ENCODE assay signal across 8 cellular contexts in the genomic region with DNA sequence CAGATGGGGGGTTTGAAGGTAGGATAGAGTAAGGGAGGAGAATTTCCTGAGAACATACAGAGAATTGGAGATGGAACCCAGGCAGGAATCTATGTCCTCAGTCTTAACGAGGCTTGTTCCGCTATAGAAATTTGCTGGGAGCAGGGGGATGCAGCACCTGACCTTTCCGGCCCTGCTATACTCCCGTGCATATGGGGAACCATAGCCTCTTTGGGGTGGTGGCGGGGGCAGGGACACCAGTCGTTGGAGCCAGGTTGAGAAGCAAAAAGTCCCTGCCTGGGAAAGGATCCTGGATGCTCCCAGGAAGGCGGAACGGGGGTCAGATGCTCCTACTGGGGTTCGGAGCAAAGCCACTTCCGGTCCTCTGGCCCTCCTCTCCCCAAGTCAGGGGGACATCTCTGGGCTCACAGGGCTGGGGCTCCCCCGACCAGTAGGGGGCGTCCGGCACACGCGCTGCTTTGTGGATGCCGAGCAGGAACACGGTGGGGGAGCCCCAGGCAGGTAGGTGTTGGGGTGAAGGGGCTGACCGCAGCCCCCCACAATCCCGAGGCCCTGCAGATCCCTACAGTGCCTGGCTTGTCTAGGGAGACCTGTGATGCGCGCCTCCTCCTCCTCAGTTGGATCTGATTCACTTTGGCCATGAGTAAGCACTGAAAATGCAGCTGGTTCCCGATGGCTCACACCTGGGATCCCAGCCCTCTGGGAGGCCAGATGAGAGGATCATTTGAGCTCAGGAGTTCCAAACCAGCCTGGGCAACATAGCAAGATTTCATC. TPM values are rescaled to one million over a fixed set of nuclear protein-coding genes. Genes with fewer than 3 reads are reported as not detected.
DNase-seq lines count a peak whose midpoint lies in the region; ATAC-seq and TF ChIP-seq lines count a peak whose summit lies in the region.

No MANE protein-coding gene starts in this region.

- H3K4me3 Mint-ChIP-seq in progenitor cell of endocrine pancreas (ENCODE audit: low read depth), result no peak overlapping the region

- H3K27me3 Mint-ChIP-seq in progenitor cell of endocrine pancreas, result peaks cover 10% of the 10 kb centered on the region

- POLR2A ChIA-PET in RWPE1 (lab: Yijun Ruan, JAX; ENCODE audit: low non-redundant PET), result no interaction called here

- no peaks in the 10 kb centered on the region for H3K9me3 Mint-ChIP-seq in progenitor cell of endocrine pancreas (ENCODE audit: low read depth)

- TF ChIP-seq CTCF in RWPE1 (conservative IDR thresholded peaks at IDR 0.05; ENCODE audit: low read depth) (peak; percentile 95), progenitor cell of endocrine pancreas (IDR thresholded peaks at IDR 0.05; ENCODE audit: unreplicated experiment) (peak; percentile 95)

- CTCF ChIA-PET in RWPE1 (lab: Yijun Ruan, JAX), result interaction anchor here (0.6 to 1.2 kb wide), 14 partner anchors 9 to 130 kb away, joined by 3 to 7 read pairs (median 4); no protein-coding TSS in a partner anchor

- no peaks in the 10 kb centered on the region for H3K36me3 Mint-ChIP-seq in progenitor cell of endocrine pancreas (ENCODE audit: insufficient read depth)

- peaks cover 4% of the 10 kb centered on the region for H3K4me1 Mint-ChIP-seq in progenitor cell of endocrine pancreas (ENCODE audit: low read depth)

- peak overlapping the region; percentile 99 for H3K27ac ChIP-seq in RWPE1

- no peak overlapping the region for H3K27ac Mint-ChIP-seq in progenitor cell of endocrine pancreas

- peak; percentile 51 to 66 for DNase-seq in NCI-H524 (lab: John Stamatoyannopoulos, UW)
- no peak for DNase-seq in NCI-H524 treated with DMSO at 0.1 percent for 48 hours (lab: John Stamatoyannopoulos, UW)
- peak; percentile 70 for DNase-seq in RWPE1 (ENCODE audit: low spot score)
- DNase-seq in activated gamma-delta T cell (lab: John Stamatoyannopoulos, UW), result peak; percentile 55
- DNase-seq in globus pallidus (ENCODE audit: low spot score), result peak; percentile 42
- DNase-seq in progenitor cell of endocrine pancreas (ENCODE audit: low spot score, unreplicated experiment), result peak; percentile 74
- DNase-seq in ureter (ENCODE audit: low spot score), result peak; percentile 74

- peak; percentile 56 for ATAC-seq in HG03159 (IDR thresholded peaks at IDR 0.05; ENCODE audit: unreplicated experiment)

RNA-seq across cellular contexts. Expression of a gene that starts 15.5 kb away (rescaled TPM):
- total RNA-seq in progenitor cell of endocrine pancreas (22.9 and 29.0 TPM in 2 replicates), ureter (18.1 TPM)

RNA-seq across cellular contexts. Expression of a gene that starts 27.5 kb away (rescaled TPM):
- total RNA-seq in progenitor cell of endocrine pancreas (22.2 and 23.2 TPM in 2 replicates), ureter (11.7 TPM)

RNA-seq across cellular contexts. Expression of a gene that starts 46.5 kb away (rescaled TPM):
- total RNA-seq in progenitor cell of endocrine pancreas (0.09 TPM in 1 of 2 replicates, not detected in the other), ureter (10.1 TPM)

Comparison
In these comparisons a context has a peak if more than half of its experiments do, and no peak if none do; other contexts are left out.
1. RNA of a gene that starts 46.5 kb away (total RNA-seq): 10.1 TPM in ureter (single experiment); 0.09 TPM in progenitor cell of endocrine pancreas; every median in the first group is over 10 times any median in the second.